Comparison of ENCODE assay signal across 3 cellular contexts in genomic region chr13:37589396-37589795, GRCh38. TPM values are rescaled to one million over a fixed set of nuclear protein-coding genes. Genes with fewer than 3 reads are reported as not detected.
"Had no signal": no experiment of that assay in that cellular context is flagged by ENCODE, and none has a peak within 500 bp of the region (broad histone marks: within the 10 kb centered on the region; RNA-seq: fewer than 3 reads in every experiment).

No MANE protein-coding gene starts in this region.

RNA-seq across cellular contexts. Expression of gene POSTN, which starts 9.2 kb away (rescaled TPM):
- total RNA-seq: activated B cell treated with CpG ODN at 0.5 μM for 24 hours; activated CD8-positive, alpha-beta T cell treated with anti-CD3 and anti-CD28 coated beads for 36 hours; activated T-helper 17 cell treated with anti-CD3 and anti-CD28 coated beads, Interleukin-2, amount 50 U/mL, for 72 hours had no signal
